In genomic region chr6:5220436-5220835, GRCh38 we compare ENCODE assay signal across 15 cellular contexts. TPM values are rescaled to one million over a fixed set of nuclear protein-coding genes. Genes with fewer than 3 reads are reported as not detected.
DNase-seq lines count a peak whose midpoint lies in the region; ATAC-seq and TF ChIP-seq lines count a peak whose summit lies in the region.
"Had no signal": no experiment of that assay in that cellular context is flagged by ENCODE, and none has a peak within 500 bp of the region (broad histone marks: within the 10 kb centered on the region; RNA-seq: fewer than 3 reads in every experiment).

No MANE protein-coding gene starts in this region.

- no peaks in the 10 kb centered on the region for H3F3A ChIP-seq in PC-3 (ENCODE audit: low read length, unreplicated experiment)

- no peak overlapping the region for H2AFZ ChIP-seq in PC-3 (ENCODE audit: low read length)

- H3K4me3 ChIP-seq in HEK293 (ENCODE audit: low read depth, low read length) (no peak overlapping the region), PC-3 (ENCODE audit: low read length) (no peak overlapping the region), epithelial cell of esophagus (ENCODE audit: low read length) (no peak overlapping the region)
- H3K4me3 ChIP-seq: A549 had no signal

- no peaks in the 10 kb centered on the region for H3K27me3 ChIP-seq in PC-3 (ENCODE audit: low read length)
- H3K27me3 ChIP-seq: BE2C had no signal

- H3K27ac Mint-ChIP-seq in nephron, result peak overlapping the region in 2 of 3 experiments; percentile 22 to 81
- H3K27ac Mint-ChIP-seq: CD4-positive, alpha-beta memory T cell had no signal

- peaks cover 47% of the 10 kb centered on the region for H3K4me1 Mint-ChIP-seq in nephron

- H3K27ac ChIP-seq in HEK293 (ENCODE audit: extremely low read depth, low read depth, low read length), result no peak overlapping the region
- H3K27ac ChIP-seq in PC-3 (ENCODE audit: low read length), result no peak overlapping the region
- H3K27ac ChIP-seq: A549, C4-2B had no signal

- H3K9me2 ChIP-seq in PC-3 (replicated peaks; ENCODE audit: low read length), result no peaks in the 10 kb centered on the region

- H3K36me3 ChIP-seq in HEK293 (ENCODE audit: control insufficient read depth in 2 of 2, insufficient read depth in 1 of 2, low read length in 2 of 2) (no peaks in the 10 kb centered on the region), PC-3 (ENCODE audit: low read depth, low read length) (no peaks in the 10 kb centered on the region)

- ATAC-seq in PC-3 (no peak), Right ventricle myocardium superior (ENCODE audit: poor library complexity) (no peak)
- ATAC-seq: A549 had no signal

- intact Hi-C loops in PC-3 (cut with micrococcal nuclease), result no loop called here
- intact Hi-C loops in Right ventricle myocardium superior (cut with DNase I), result no loop called here

- H3K4me1 ChIP-seq in HEK293 (ENCODE audit: control insufficient read depth, insufficient read depth, low read length), result no peaks in the 10 kb centered on the region
- peaks cover 3% of the 10 kb centered on the region for H3K4me1 ChIP-seq in PC-3 (ENCODE audit: insufficient read depth, low read length)
- H3K4me1 ChIP-seq: A549 had no signal

- no peaks in the 10 kb centered on the region for H4K20me1 ChIP-seq in PC-3 (ENCODE audit: low read length)

- POLR2A ChIA-PET in HEK293 (lab: Yijun Ruan, JAX) (no interaction called here), PC-3 (lab: Charles Lee; ENCODE audit: unreplicated experiment) (no interaction called here)

- BruUV-seq in PC-3 (replicated peaks; lab: Mats Ljungman, UMichigan), result no TSS peak

- no peak overlapping the region for H3K9ac ChIP-seq in PC-3 (ENCODE audit: low read length)

- DNase-seq in PC-3, result no peak
- DNase-seq in epithelial cell of esophagus (ENCODE audit: low read depth), result no peak
- DNase-seq in mucosa of gallbladder (ENCODE audit: low spot score), result no peak
- DNase-seq in Right ventricle myocardium superior, result no peak
- no peak for DNase-seq in NCI-H2081 (lab: John Stamatoyannopoulos, UW)
- DNase-seq: BE2C; CD4-positive, alpha-beta memory T cell; DND-41; GDM1; HCEC 1CT; IMR-90 had no signal

- H3K36me3 Mint-ChIP-seq in nephron (ENCODE audit: low read depth), result peaks cover 10% of the 10 kb centered on the region

- TF ChIP-seq CTCF in HEK293 (tag by site-specific recombination; IDR thresholded peaks at IDR 0.05), result no peak
- 0 out of 2 replicates have a peak, but pooled peaks have one; percentile 8 for TF ChIP-seq CTCF in PC-3 (conservative IDR thresholded peaks at IDR 0.05; ENCODE audit: low read depth, low read length)
- peak; percentile 8 for TF ChIP-seq CTCF in epithelial cell of esophagus (IDR thresholded peaks at IDR 0.05; ENCODE audit: insufficient read depth, low read depth, low read length, missing control alignments)
- TF ChIP-seq CTCF in nephron (IDR thresholded peaks at IDR 0.05; ENCODE audit: unreplicated experiment in 3 of 3), result no peak

- H3K27me3 Mint-ChIP-seq in nephron (ENCODE audit: low read depth), result no peaks in the 10 kb centered on the region
- H3K27me3 Mint-ChIP-seq: CD4-positive, alpha-beta memory T cell had no signal

- H3K4me3 Mint-ChIP-seq in nephron, result no peak overlapping the region
- H3K4me3 Mint-ChIP-seq: CD4-positive, alpha-beta memory T cell had no signal

- H3K79me2 ChIP-seq in PC-3 (ENCODE audit: low read length), result no peaks in the 10 kb centered on the region

- CTCF ChIA-PET in HEK293 (lab: Yijun Ruan, JAX) (interaction anchor here (1.0 to 9.1 kb wide), 4 partner anchors 14 to 163 kb away, joined by 3 to 102 read pairs (median 4); no protein-coding TSS in a partner anchor), PC-3 (lab: Charles Lee) (no interaction called here)

- H3K9me3 ChIP-seq in HEK293 (ENCODE audit: control insufficient read depth, insufficient read depth, low read depth, low read length) (no peaks in the 10 kb centered on the region), PC-3 (ENCODE audit: low read length) (no peaks in the 10 kb centered on the region)
- H3K9me3 ChIP-seq: A549, BE2C had no signal

- no peak overlapping the region for H3K4me2 ChIP-seq in PC-3 (ENCODE audit: low read length)
- H3K4me2 ChIP-seq: A549 had no signal

- H3K9me3 Mint-ChIP-seq in nephron, result no peaks in the 10 kb centered on the region
- H3K9me3 Mint-ChIP-seq: CD4-positive, alpha-beta memory T cell had no signal

TF ChIP-seq in HEK293, 187 proteins besides CTCF, POLR2A, EP300 and RAD21:
- no peak for TF ChIP-seq OSR2 (tag by site-specific recombination; IDR thresholded peaks at IDR 0.05)
- peak; percentile 6; the same call in 1 of the 2 replicates for TF ChIP-seq ZNF654 (tag by site-specific recombination; IDR thresholded peaks at IDR 0.05; ENCODE audit: low read depth)
TF ChIP-seq in HEK293: peak in this region for 1.

RNA-seq across cellular contexts. Expression of gene LYRM4, which starts 40.3 kb away (rescaled TPM):
- 18.6 and 27.7 TPM in 2 replicates for total RNA-seq in PC-3 (2014; rRNA removed)
- 21.6 TPM for total RNA-seq in mucosa of gallbladder
- 26.2 TPM for total RNA-seq in Right ventricle myocardium superior

RNA-seq across cellular contexts. Expression of gene FARS2, which starts 40.9 kb away (rescaled TPM):
- 18.4 and 23.0 TPM in 2 replicates for total RNA-seq in PC-3 (2014; rRNA removed)
- total RNA-seq in mucosa of gallbladder, result 15.7 TPM
- 20.8 TPM for total RNA-seq in Right ventricle myocardium superior

Comparison
In these comparisons a context has a peak if more than half of its experiments do, and no peak if none do; other contexts are left out.
1. CTCF ChIP-seq: peak in PC-3 (single experiment) and epithelial cell of esophagus (single experiment); none in HEK293 (single experiment) and nephron (0 of 3).